ENCODE assay signal across 18 cellular contexts in the genomic region with DNA sequence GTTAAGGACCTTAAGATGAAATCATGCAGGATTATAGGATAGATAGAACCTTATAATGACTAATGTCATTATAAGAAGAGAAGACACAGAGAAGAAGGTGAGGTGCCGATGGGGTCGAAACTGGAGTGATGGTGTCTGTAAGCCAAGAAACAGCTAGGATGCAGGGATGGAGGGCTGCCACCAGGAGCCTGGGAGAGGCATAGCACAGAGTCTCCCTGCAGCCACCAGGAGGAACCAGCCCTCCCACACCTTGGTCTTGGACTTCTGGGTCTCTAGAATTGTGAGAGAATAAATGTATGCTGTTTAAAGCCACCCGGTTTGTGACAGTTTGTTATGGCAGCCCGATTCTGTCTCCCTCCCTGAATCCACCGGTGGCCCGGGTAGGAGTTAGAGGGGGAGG.
DNase-seq lines count a peak whose midpoint lies in the region; TF ChIP-seq lines count a peak whose summit lies in the region.
"Had no signal": no experiment of that assay in that cellular context is flagged by ENCODE, and none has a peak within 500 bp of the region (broad histone marks: within the 10 kb centered on the region; RNA-seq: fewer than 3 reads in every experiment).

No MANE protein-coding gene starts in this region.

- no peak overlapping the region for H3K4ac ChIP-seq in H9 (ENCODE audit: low read depth, low read length)

- no peak overlapping the region for H3K4me3 ChIP-seq in endodermal cell (ENCODE audit: low read length)
- H3K4me3 ChIP-seq in coronary artery, result no peak overlapping the region
- H3K4me3 ChIP-seq: A549, GM23338, HAP-1 had no signal

- H3K23me2 ChIP-seq in H9 (ENCODE audit: insufficient read length, low read depth, low read length, poor library complexity, severe bottlenecking), result no peaks in the 10 kb centered on the region

- H3K27ac Mint-ChIP-seq in H9, result no peak overlapping the region
- H3K27ac Mint-ChIP-seq in endodermal cell, result no peak overlapping the region
- H3K27ac Mint-ChIP-seq in progenitor cell of endocrine pancreas, result no peak overlapping the region
- no peak overlapping the region for H3K27ac Mint-ChIP-seq in nephron progenitor cell
- H3K27ac Mint-ChIP-seq: CD4-positive, alpha-beta T cell; GM23338 had no signal

- WGBS in H9 (ENCODE audit: extremely low coverage, insufficient read length, low lambda C conversion rate), result no CpG with 5 or more reads among the region's 6 CpGs
- WGBS in endodermal cell (ENCODE audit: insufficient coverage in 1 of 2, insufficient read length in 1 of 2), 2 experiments, result 89 to 91% methylated on average over 2 to 6 of the region's 6 CpGs

- no peak overlapping the region for H2BK15ac ChIP-seq in H9 (ENCODE audit: low read depth, low read length)

- H3K36me3 Mint-ChIP-seq in H9 (ENCODE audit: insufficient read depth in 1 of 3, low read depth in 3 of 3), result peaks cover 17 to 24% (median 19%) of the 10 kb centered on the region in 3 experiments
- no peaks in the 10 kb centered on the region for H3K36me3 Mint-ChIP-seq in endodermal cell (ENCODE audit: low read depth)
- peaks cover 4% of the 10 kb centered on the region for H3K36me3 Mint-ChIP-seq in progenitor cell of endocrine pancreas (ENCODE audit: insufficient read depth)
- peaks cover 4% of the 10 kb centered on the region for H3K36me3 Mint-ChIP-seq in nephron progenitor cell (ENCODE audit: low read depth)

- H2BK5ac ChIP-seq in H9 (ENCODE audit: insufficient read length, low read length), result no peak overlapping the region

- no peaks in the 10 kb centered on the region for H3K79me2 ChIP-seq in H9 (ENCODE audit: insufficient read depth, low read length)

- peaks cover 3% of the 10 kb centered on the region; the same call in 1 of the 2 replicates for H3K4me1 ChIP-seq in H9 (ENCODE audit: insufficient read depth, low read length)
- H3K4me1 ChIP-seq in endodermal cell (ENCODE audit: control insufficient read depth, insufficient read depth, low read length), result no peaks in the 10 kb centered on the region
- H3K4me1 ChIP-seq: A549, HAP-1 had no signal

- no peaks in the 10 kb centered on the region for H3K36me3 ChIP-seq in endodermal cell (ENCODE audit: control insufficient read depth, insufficient read depth, low read length)
- H3K36me3 ChIP-seq: HAP-1 had no signal

- no peaks in the 10 kb centered on the region for H3K79me1 ChIP-seq in H9 (ENCODE audit: insufficient read depth, low read depth, low read length, poor library complexity, severe bottlenecking)

- no peak overlapping the region for H2BK20ac ChIP-seq in H9 (ENCODE audit: low read depth, low read length, poor library complexity, severe bottlenecking)

- no peak overlapping the region for H2BK120ac ChIP-seq in H9 (ENCODE audit: low read depth, low read length, poor library complexity, severe bottlenecking)

- no peak overlapping the region for H4K91ac ChIP-seq in H9 (ENCODE audit: insufficient read length, low read depth, low read length)

- peak; percentile 11 for DNase-seq in DMS 273 (lab: John Stamatoyannopoulos, UW; ENCODE audit: unreplicated experiment)
- DNase-seq in DMS 273 treated with DMSO at 0.1 percent for 48 hours (lab: John Stamatoyannopoulos, UW), result no peak
- DNase-seq in H9, result peak; percentile 49
- DNase-seq in endodermal cell, result peak; percentile 77
- DNase-seq in progenitor cell of endocrine pancreas (ENCODE audit: low spot score, unreplicated experiment), result no peak
- no peak for DNase-seq in nephron progenitor cell
- no peak for DNase-seq in coronary artery (ENCODE audit: low spot score)
- no peak for DNase-seq in dedifferentiated amniotic fluid mesenchymal stem cell (ENCODE audit: extremely low spot score)
- DNase-seq: AML-193; CD4-positive, alpha-beta T cell; DMS53; DND-41; EL had no signal

- peak; percentile 62 for TF ChIP-seq CTCF in H9 (conservative IDR thresholded peaks at IDR 0.05)
- peak; percentile 79 for TF ChIP-seq CTCF in endodermal cell (conservative IDR thresholded peaks at IDR 0.05)
- peak; percentile 12 for TF ChIP-seq CTCF in progenitor cell of endocrine pancreas (IDR thresholded peaks at IDR 0.05; ENCODE audit: unreplicated experiment)
- no peak for TF ChIP-seq CTCF in nephron progenitor cell (IDR thresholded peaks at IDR 0.05)
- no peak for TF ChIP-seq CTCF in coronary artery (IDR thresholded peaks at IDR 0.05)

- no peaks in the 10 kb centered on the region for H4K20me1 ChIP-seq in H9 (ENCODE audit: control insufficient read depth, insufficient read depth, insufficient read length)

- H4K8ac ChIP-seq in H9 (replicated peaks; ENCODE audit: insufficient read length, low read depth, low read length), result no peak overlapping the region

- no peak overlapping the region for H3K27ac ChIP-seq in H9 (ENCODE audit: insufficient read length, low read depth, low read length)
- H3K27ac ChIP-seq in endodermal cell (ENCODE audit: low read depth, low read length), result no peak overlapping the region
- no peak overlapping the region for H3K27ac ChIP-seq in coronary artery
- H3K27ac ChIP-seq: 22Rv1, A549, C4-2B had no signal

- no peak overlapping the region for H3K56ac ChIP-seq in H9 (ENCODE audit: insufficient read length, low read depth, low read length)

- H3K9ac ChIP-seq in H9 (ENCODE audit: extremely low read depth, insufficient read length, low read length) (no peak overlapping the region), endodermal cell (ENCODE audit: extremely low read depth, low read length, poor library complexity, severe bottlenecking) (no peak overlapping the region)

- peaks cover 2% of the 10 kb centered on the region; the same call in 1 of the 2 replicates for H3K27me3 Mint-ChIP-seq in H9 (ENCODE audit: low read depth)
- H3K27me3 Mint-ChIP-seq in endodermal cell (ENCODE audit: insufficient read depth), result no peaks in the 10 kb centered on the region
- H3K27me3 Mint-ChIP-seq in progenitor cell of endocrine pancreas, result peaks cover 9% of the 10 kb centered on the region
- peaks cover 10% of the 10 kb centered on the region for H3K27me3 Mint-ChIP-seq in nephron progenitor cell (ENCODE audit: low read depth, poor library complexity)

- H3K23ac ChIP-seq in H9 (ENCODE audit: insufficient read length, low read depth, low read length), result no peak overlapping the region

- H3K14ac ChIP-seq in H9 (ENCODE audit: insufficient read depth, low read length), result no peak overlapping the region; the same call in 1 of the 2 replicates

- no peak overlapping the region for H3K4me2 ChIP-seq in H9 (ENCODE audit: insufficient read depth, insufficient read length, low read length)
- H3K4me2 ChIP-seq: A549, GM23338 had no signal

- no peak overlapping the region for H2BK12ac ChIP-seq in H9 (ENCODE audit: insufficient read length, low read depth, low read length)

- H3K9me3 Mint-ChIP-seq in H9, result peaks cover 23 to 38% of the 10 kb centered on the region in 2 experiments
- H3K9me3 Mint-ChIP-seq in endodermal cell, result peaks cover 32% of the 10 kb centered on the region
- peaks cover 16% of the 10 kb centered on the region for H3K9me3 Mint-ChIP-seq in progenitor cell of endocrine pancreas (ENCODE audit: low read depth)
- H3K9me3 Mint-ChIP-seq in nephron progenitor cell, result peaks cover 34% of the 10 kb centered on the region

- H4K5ac ChIP-seq in H9 (ENCODE audit: insufficient read length, low read depth, low read length), result no peak overlapping the region

- H2AFZ ChIP-seq in H9 (ENCODE audit: low read length), result no peak overlapping the region
- H2AFZ ChIP-seq: GM23338 had no signal

- H3T11ph ChIP-seq in H9 (ENCODE audit: low read length), result no peak overlapping the region

- H3K18ac ChIP-seq in H9 (ENCODE audit: insufficient read length, low read depth, low read length), result no peak overlapping the region

- peaks cover 13% of the 10 kb centered on the region for H3K9me3 ChIP-seq in H9 (ENCODE audit: control insufficient read depth, low read depth, low read length)
- peaks cover 20% of the 10 kb centered on the region for H3K9me3 ChIP-seq in endodermal cell (ENCODE audit: control insufficient read depth, low read length)
- H3K9me3 ChIP-seq: A549, HAP-1 had no signal

- peaks cover 25 to 28% of the 10 kb centered on the region in 2 experiments for H3K4me1 Mint-ChIP-seq in H9
- peaks cover 14% of the 10 kb centered on the region for H3K4me1 Mint-ChIP-seq in endodermal cell
- no peaks in the 10 kb centered on the region for H3K4me1 Mint-ChIP-seq in progenitor cell of endocrine pancreas (ENCODE audit: low read depth)
- H3K4me1 Mint-ChIP-seq in nephron progenitor cell, result no peaks in the 10 kb centered on the region

- H3K27me3 ChIP-seq in H9 (ENCODE audit: insufficient read depth, low read length) (no peaks in the 10 kb centered on the region), endodermal cell (ENCODE audit: control insufficient read depth, insufficient read depth, low read length, poor library complexity, severe bottlenecking) (no peaks in the 10 kb centered on the region)

- no peak overlapping the region for H2AK5ac ChIP-seq in H9 (ENCODE audit: insufficient read length, low read length)

- H3K4me3 Mint-ChIP-seq in H9 (no peak overlapping the region), endodermal cell (no peak overlapping the region), progenitor cell of endocrine pancreas (ENCODE audit: low read depth) (no peak overlapping the region), nephron progenitor cell (no peak overlapping the region)
- H3K4me3 Mint-ChIP-seq: CD4-positive, alpha-beta T cell; GM23338 had no signal

Comparison
In these comparisons a context has a peak if more than half of its experiments do, and no peak if none do; other contexts are left out.
1. DNase-seq: peak in DMS 273 (single experiment), H9 (single experiment) and endodermal cell (single experiment); none in DMS 273 treated with DMSO at 0.1 percent for 48 hours (single experiment), progenitor cell of endocrine pancreas (single experiment), nephron progenitor cell (single experiment), coronary artery (single experiment) and dedifferentiated amniotic fluid mesenchymal stem cell (single experiment).
2. CTCF ChIP-seq: peak in H9 (single experiment), endodermal cell (single experiment) and progenitor cell of endocrine pancreas (single experiment); none in nephron progenitor cell (single experiment) and coronary artery (single experiment).